Comparison of ENCODE assay signal across 10 cellular contexts in genomic region chr3:170330366-170330765, GRCh38. TPM values are rescaled to one million over a fixed set of nuclear protein-coding genes. Genes with fewer than 3 reads are reported as not detected.
DNase-seq lines count a peak whose midpoint lies in the region; ATAC-seq and TF ChIP-seq lines count a peak whose summit lies in the region.
"Had no signal": no experiment of that assay in that cellular context is flagged by ENCODE, and none has a peak within 500 bp of the region (broad histone marks: within the 10 kb centered on the region; RNA-seq: fewer than 3 reads in every experiment).

No MANE protein-coding gene starts in this region.

- peaks cover 2% of the 10 kb centered on the region for H3K4me1 Mint-ChIP-seq in activated CD4-positive, alpha-beta memory T cell treated with anti-CD3 and anti-CD28 coated beads for 36 hours (ENCODE audit: low read depth)
- H3K4me1 Mint-ChIP-seq in activated CD4-positive, alpha-beta memory T cell treated with anti-CD3 and anti-CD28 coated beads, Interleukin-2, amount 10 ng/mL, durations not matched to agents 7 days and 5 days, result peaks cover 3% of the 10 kb centered on the region
- peaks cover 5 to 8% of the 10 kb centered on the region in 2 donors for H3K4me1 Mint-ChIP-seq in immature natural killer cell

- H3K27me3 Mint-ChIP-seq in activated CD4-positive, alpha-beta memory T cell treated with anti-CD3 and anti-CD28 coated beads for 36 hours, result no peaks in the 10 kb centered on the region
- peaks cover under 1% of the 10 kb centered on the region for H3K27me3 Mint-ChIP-seq in activated CD4-positive, alpha-beta memory T cell treated with anti-CD3 and anti-CD28 coated beads, Interleukin-2, amount 10 ng/mL, durations not matched to agents 7 days and 5 days
- peaks cover 0 to 2% (median 0%) of the 10 kb centered on the region in 3 donors for H3K27me3 Mint-ChIP-seq in immature natural killer cell (ENCODE audit: low read depth in 3 of 3)

- CTCF ChIA-PET in activated CD4-positive, alpha-beta memory T cell treated with anti-CD3 and anti-CD28 coated beads for 36 hours (lab: Charles Lee), result no interaction called here
- CTCF ChIA-PET in activated CD4-positive, alpha-beta memory T cell treated with anti-CD3 and anti-CD28 coated beads, Interleukin-2, amount 10 ng/mL, durations not matched to agents 7 days and 5 days (lab: Charles Lee), result no interaction called here

- H3K27ac ChIP-seq in RWPE2 (ENCODE audit: poor library complexity, severe bottlenecking), result no peak overlapping the region
- peak overlapping the region; percentile 73 to 87 (median 79) for H3K27ac ChIP-seq in stomach

- intact Hi-C loops in activated CD4-positive, alpha-beta memory T cell treated with anti-CD3 and anti-CD28 coated beads for 36 hours (cut with micrococcal nuclease), result no loop called here
- intact Hi-C loops in stomach (cut with DNase I; ENCODE audit: low total_unique reads), result no loop called here

- no peak overlapping the region for H3K4me3 Mint-ChIP-seq in activated CD4-positive, alpha-beta memory T cell treated with anti-CD3 and anti-CD28 coated beads for 36 hours
- no peak overlapping the region for H3K4me3 Mint-ChIP-seq in activated CD4-positive, alpha-beta memory T cell treated with anti-CD3 and anti-CD28 coated beads, Interleukin-2, amount 10 ng/mL, durations not matched to agents 7 days and 5 days
- no peak overlapping the region for H3K4me3 Mint-ChIP-seq in immature natural killer cell

- H3K36me3 ChIP-seq in RWPE2 (ENCODE audit: low read depth), result no peaks in the 10 kb centered on the region
- no peaks in the 10 kb centered on the region for H3K36me3 ChIP-seq in stomach

- H3K4me1 ChIP-seq in RWPE2 (ENCODE audit: insufficient read depth, poor library complexity, severe bottlenecking) (no peaks in the 10 kb centered on the region), stomach (peaks cover 6 to 24% (median 15%) of the 10 kb centered on the region in 4 donors)

- H3K9me3 Mint-ChIP-seq in activated CD4-positive, alpha-beta memory T cell treated with anti-CD3 and anti-CD28 coated beads for 36 hours, result peaks cover 4% of the 10 kb centered on the region
- peaks cover 11% of the 10 kb centered on the region for H3K9me3 Mint-ChIP-seq in activated CD4-positive, alpha-beta memory T cell treated with anti-CD3 and anti-CD28 coated beads, Interleukin-2, amount 10 ng/mL, durations not matched to agents 7 days and 5 days
- H3K9me3 Mint-ChIP-seq in immature natural killer cell, result no peaks in the 10 kb centered on the region

- POLR2A ChIA-PET in activated CD4-positive, alpha-beta memory T cell treated with anti-CD3 and anti-CD28 coated beads for 36 hours (lab: Charles Lee), result no interaction called here
- POLR2A ChIA-PET in activated CD4-positive, alpha-beta memory T cell treated with anti-CD3 and anti-CD28 coated beads, Interleukin-2, amount 10 ng/mL, durations not matched to agents 7 days and 5 days (lab: Charles Lee), result no interaction called here

- peak; percentile 89 for ATAC-seq in RWPE2 (ENCODE audit: low read depth)

- H3K27me3 ChIP-seq in RWPE2 (ENCODE audit: insufficient read depth, poor library complexity, severe bottlenecking) (no peaks in the 10 kb centered on the region), stomach (no peaks in the 10 kb centered on the region)

- peak; percentile 27 for DNase-seq in activated CD4-positive, alpha-beta memory T cell treated with anti-CD3 and anti-CD28 coated beads for 36 hours
- no peak for DNase-seq in activated CD4-positive, alpha-beta memory T cell treated with anti-CD3 and anti-CD28 coated beads, Interleukin-2, amount 10 ng/mL, durations not matched to agents 7 days and 5 days
- DNase-seq in RWPE2 (ENCODE audit: low spot score) (no peak), fibroblast of the aortic adventitia (ENCODE audit: low read depth) (peak; percentile 73), stomach (peak; percentile 61), mesenteric fat pad (ENCODE audit: low spot score) (no peak), immature natural killer cell (no peak), ureter (ENCODE audit: low spot score) (no peak)
- DNase-seq: NCI-H510A treated with DMSO at 0.1 percent for 48 hours, SW 1271 had no signal

- H3K9me3 ChIP-seq in RWPE2 (ENCODE audit: severe bottlenecking) (no peaks in the 10 kb centered on the region), stomach (peaks cover 0 to 4% (median 0%) of the 10 kb centered on the region in 4 donors)

- TF ChIP-seq EP300 in stomach (IDR thresholded peaks at IDR 0.05), result no peak

- no peak for TF ChIP-seq CTCF in RWPE2 (IDR thresholded peaks at IDR 0.05; ENCODE audit: poor library complexity, severe bottlenecking)
- TF ChIP-seq CTCF in fibroblast of the aortic adventitia (IDR thresholded peaks at IDR 0.05; ENCODE audit: insufficient read depth, low read length), result no peak
- TF ChIP-seq CTCF in stomach (IDR thresholded peaks at IDR 0.05), result no peak

- 31 to 67% (median 53%) methylated on average over 5 of the region's 5 CpGs for WGBS in stomach, 5 donors

- no peak for TF ChIP-seq POLR2A in stomach (IDR thresholded peaks at IDR 0.05)

- no peak overlapping the region for H3K4me3 ChIP-seq in RWPE2 (ENCODE audit: severe bottlenecking)
- no peak overlapping the region for H3K4me3 ChIP-seq in fibroblast of the aortic adventitia (ENCODE audit: low read depth, low read length)
- H3K4me3 ChIP-seq in stomach, result no peak overlapping the region

- H3K36me3 Mint-ChIP-seq in activated CD4-positive, alpha-beta memory T cell treated with anti-CD3 and anti-CD28 coated beads for 36 hours, result no peaks in the 10 kb centered on the region
- H3K36me3 Mint-ChIP-seq in activated CD4-positive, alpha-beta memory T cell treated with anti-CD3 and anti-CD28 coated beads, Interleukin-2, amount 10 ng/mL, durations not matched to agents 7 days and 5 days (ENCODE audit: low read depth), result no peaks in the 10 kb centered on the region
- no peaks in the 10 kb centered on the region for H3K36me3 Mint-ChIP-seq in immature natural killer cell

- no peak overlapping the region for H3K27ac Mint-ChIP-seq in activated CD4-positive, alpha-beta memory T cell treated with anti-CD3 and anti-CD28 coated beads for 36 hours
- no peak overlapping the region for H3K27ac Mint-ChIP-seq in activated CD4-positive, alpha-beta memory T cell treated with anti-CD3 and anti-CD28 coated beads, Interleukin-2, amount 10 ng/mL, durations not matched to agents 7 days and 5 days
- H3K27ac Mint-ChIP-seq in immature natural killer cell, result no peak overlapping the region

RNA-seq across cellular contexts. Expression of gene SKIL, which starts 27.1 kb away (rescaled TPM):
- total RNA-seq in activated CD4-positive, alpha-beta memory T cell treated with anti-CD3 and anti-CD28 coated beads for 36 hours, result 10 to 100 TPM; 20.9 to 22.7 TPM
- 10 to 100 TPM; 18.0 to 19.0 TPM for total RNA-seq in activated CD4-positive, alpha-beta memory T cell treated with anti-CD3 and anti-CD28 coated beads, Interleukin-2, amount 10 ng/mL, durations not matched to agents 7 days and 5 days
- total RNA-seq in fibroblast of the aortic adventitia (ENCODE audit: low replicate concordance) (25.3 and 60.7 TPM in 2 replicates), stomach (100 to 1,000 TPM in 1 of 5 donors, 10 to 100 TPM in 4; 33.6 to 107 (median 51.8) TPM), mesenteric fat pad (55.8 TPM), ureter (51.9 TPM)
- polyA plus RNA-seq in stomach (10 to 100 TPM in 1 of 3 donors, 1 to 10 TPM in 2; 6.3 to 12.8 (median 9.8) TPM), immature natural killer cell (10 to 100 TPM in 2 of 3 donors, 1 to 10 TPM in 1; 4.9 to 10.8 (median 10.5) TPM)

Comparison
In these comparisons a context has a peak if more than half of its experiments do, and no peak if none do; other contexts are left out.
1. DNase-seq: peak in activated CD4-positive, alpha-beta memory T cell treated with anti-CD3 and anti-CD28 coated beads for 36 hours (single experiment), fibroblast of the aortic adventitia (single experiment) and stomach (single experiment); none in activated CD4-positive, alpha-beta memory T cell treated with anti-CD3 and anti-CD28 coated beads, Interleukin-2, amount 10 ng/mL, durations not matched to agents 7 days and 5 days (single experiment), RWPE2 (single experiment), mesenteric fat pad (single experiment), immature natural killer cell (0 of 3) and ureter (single experiment).